Comparison of ENCODE assay signal across 2 cellular contexts in genomic region chr4:26496207-26496783, GRCh38.
TF ChIP-seq lines count a peak whose summit lies in the region.

No MANE protein-coding gene starts in this region.

TF ChIP-seq in HEK293, 187 proteins besides CTCF, POLR2A, EP300 and RAD21 (continued from another document):
- no peak for TF ChIP-seq ZNF214 (tag by site-specific recombination; IDR thresholded peaks at IDR 0.05; ENCODE audit: borderline replicate concordance)
- no peak for TF ChIP-seq GLI4 (tag by site-specific recombination; IDR thresholded peaks at IDR 0.05)
- no peak for TF ChIP-seq ZIC2 (tag by site-specific recombination; IDR thresholded peaks at IDR 0.05)
- TF ChIP-seq ZEB2 (tag by site-specific recombination; IDR thresholded peaks at IDR 0.05) = no peak
- TF ChIP-seq ZNF548 (tag by site-specific recombination; IDR thresholded peaks at IDR 0.05) = no peak
- no peak for TF ChIP-seq ZNF585B (tag by site-specific recombination; IDR thresholded peaks at IDR 0.05)
- no peak for TF ChIP-seq MEIS1 (CRISPR knock-in tag; IDR thresholded peaks at IDR 0.05; ENCODE audit: borderline replicate concordance)
- no peak for TF ChIP-seq KLF8 (tag by site-specific recombination; IDR thresholded peaks at IDR 0.05)
- no peak for TF ChIP-seq SP7 (tag by site-specific recombination; IDR thresholded peaks at IDR 0.05)

TF ChIP-seq in WTC11, 78 proteins besides CTCF, POLR2A, EP300 and RAD21 (continued from another document):
- TF ChIP-seq, protein P1, sequence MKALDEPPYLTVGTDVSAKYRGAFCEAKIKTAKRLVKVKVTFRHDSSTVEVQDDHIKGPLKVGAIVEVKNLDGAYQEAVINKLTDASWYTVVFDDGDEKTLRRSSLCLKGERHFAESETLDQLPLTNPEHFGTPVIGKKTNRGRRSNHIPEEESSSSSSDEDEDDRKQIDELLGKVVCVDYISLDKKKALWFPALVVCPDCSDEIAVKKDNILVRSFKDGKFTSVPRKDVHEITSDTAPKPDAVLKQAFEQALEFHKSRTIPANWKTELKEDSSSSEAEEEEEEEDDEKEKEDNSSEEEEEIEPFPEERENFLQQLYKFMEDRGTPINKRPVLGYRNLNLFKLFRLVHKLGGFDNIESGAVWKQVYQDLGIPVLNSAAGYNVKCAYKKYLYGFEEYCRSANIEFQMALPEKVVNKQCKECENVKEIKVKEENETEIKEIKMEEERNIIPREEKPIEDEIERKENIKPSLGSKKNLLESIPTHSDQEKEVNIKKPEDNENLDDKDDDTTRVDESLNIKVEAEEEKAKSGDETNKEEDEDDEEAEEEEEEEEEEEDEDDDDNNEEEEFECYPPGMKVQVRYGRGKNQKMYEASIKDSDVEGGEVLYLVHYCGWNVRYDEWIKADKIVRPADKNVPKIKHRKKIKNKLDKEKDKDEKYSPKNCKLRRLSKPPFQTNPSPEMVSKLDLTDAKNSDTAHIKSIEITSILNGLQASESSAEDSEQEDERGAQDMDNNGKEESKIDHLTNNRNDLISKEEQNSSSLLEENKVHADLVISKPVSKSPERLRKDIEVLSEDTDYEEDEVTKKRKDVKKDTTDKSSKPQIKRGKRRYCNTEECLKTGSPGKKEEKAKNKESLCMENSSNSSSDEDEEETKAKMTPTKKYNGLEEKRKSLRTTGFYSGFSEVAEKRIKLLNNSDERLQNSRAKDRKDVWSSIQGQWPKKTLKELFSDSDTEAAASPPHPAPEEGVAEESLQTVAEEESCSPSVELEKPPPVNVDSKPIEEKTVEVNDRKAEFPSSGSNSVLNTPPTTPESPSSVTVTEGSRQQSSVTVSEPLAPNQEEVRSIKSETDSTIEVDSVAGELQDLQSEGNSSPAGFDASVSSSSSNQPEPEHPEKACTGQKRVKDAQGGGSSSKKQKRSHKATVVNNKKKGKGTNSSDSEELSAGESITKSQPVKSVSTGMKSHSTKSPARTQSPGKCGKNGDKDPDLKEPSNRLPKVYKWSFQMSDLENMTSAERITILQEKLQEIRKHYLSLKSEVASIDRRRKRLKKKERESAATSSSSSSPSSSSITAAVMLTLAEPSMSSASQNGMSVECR (CRISPR knock-in tag; IDR thresholded peaks at IDR 0.05; ENCODE audit: borderline replicate concordance) = no peak
- TF ChIP-seq NFYB (CRISPR knock-in tag; conservative IDR thresholded peaks at IDR 0.05; ENCODE audit: low read depth) (no peak), IRF1 (CRISPR knock-in tag; IDR thresholded peaks at IDR 0.05) (no peak), NFATC4 (CRISPR knock-in tag; IDR thresholded peaks at IDR 0.05) (no peak), ZNF423 (CRISPR knock-in tag; IDR thresholded peaks at IDR 0.05) (no peak)
